In genomic region chr2:43178602-43179542, GRCh38 we compare ENCODE assay signal across 1 cellular context.
TF ChIP-seq lines count a peak whose summit lies in the region.

No MANE protein-coding gene starts in this region.

TF ChIP-seq in HepG2, 621 proteins besides CTCF, POLR2A, EP300 and RAD21 (continued from another document):
- TF ChIP-seq, protein P1, sequence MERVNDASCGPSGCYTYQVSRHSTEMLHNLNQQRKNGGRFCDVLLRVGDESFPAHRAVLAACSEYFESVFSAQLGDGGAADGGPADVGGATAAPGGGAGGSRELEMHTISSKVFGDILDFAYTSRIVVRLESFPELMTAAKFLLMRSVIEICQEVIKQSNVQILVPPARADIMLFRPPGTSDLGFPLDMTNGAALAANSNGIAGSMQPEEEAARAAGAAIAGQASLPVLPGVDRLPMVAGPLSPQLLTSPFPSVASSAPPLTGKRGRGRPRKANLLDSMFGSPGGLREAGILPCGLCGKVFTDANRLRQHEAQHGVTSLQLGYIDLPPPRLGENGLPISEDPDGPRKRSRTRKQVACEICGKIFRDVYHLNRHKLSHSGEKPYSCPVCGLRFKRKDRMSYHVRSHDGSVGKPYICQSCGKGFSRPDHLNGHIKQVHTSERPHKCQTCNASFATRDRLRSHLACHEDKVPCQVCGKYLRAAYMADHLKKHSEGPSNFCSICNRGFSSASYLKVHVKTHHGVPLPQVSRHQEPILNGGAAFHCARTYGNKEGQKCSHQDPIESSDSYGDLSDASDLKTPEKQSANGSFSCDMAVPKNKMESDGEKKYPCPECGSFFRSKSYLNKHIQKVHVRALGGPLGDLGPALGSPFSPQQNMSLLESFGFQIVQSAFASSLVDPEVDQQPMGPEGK (CRISPR knock-in tag; IDR thresholded peaks at IDR 0.05), result peak; percentile 98
- TF ChIP-seq, protein P2, sequence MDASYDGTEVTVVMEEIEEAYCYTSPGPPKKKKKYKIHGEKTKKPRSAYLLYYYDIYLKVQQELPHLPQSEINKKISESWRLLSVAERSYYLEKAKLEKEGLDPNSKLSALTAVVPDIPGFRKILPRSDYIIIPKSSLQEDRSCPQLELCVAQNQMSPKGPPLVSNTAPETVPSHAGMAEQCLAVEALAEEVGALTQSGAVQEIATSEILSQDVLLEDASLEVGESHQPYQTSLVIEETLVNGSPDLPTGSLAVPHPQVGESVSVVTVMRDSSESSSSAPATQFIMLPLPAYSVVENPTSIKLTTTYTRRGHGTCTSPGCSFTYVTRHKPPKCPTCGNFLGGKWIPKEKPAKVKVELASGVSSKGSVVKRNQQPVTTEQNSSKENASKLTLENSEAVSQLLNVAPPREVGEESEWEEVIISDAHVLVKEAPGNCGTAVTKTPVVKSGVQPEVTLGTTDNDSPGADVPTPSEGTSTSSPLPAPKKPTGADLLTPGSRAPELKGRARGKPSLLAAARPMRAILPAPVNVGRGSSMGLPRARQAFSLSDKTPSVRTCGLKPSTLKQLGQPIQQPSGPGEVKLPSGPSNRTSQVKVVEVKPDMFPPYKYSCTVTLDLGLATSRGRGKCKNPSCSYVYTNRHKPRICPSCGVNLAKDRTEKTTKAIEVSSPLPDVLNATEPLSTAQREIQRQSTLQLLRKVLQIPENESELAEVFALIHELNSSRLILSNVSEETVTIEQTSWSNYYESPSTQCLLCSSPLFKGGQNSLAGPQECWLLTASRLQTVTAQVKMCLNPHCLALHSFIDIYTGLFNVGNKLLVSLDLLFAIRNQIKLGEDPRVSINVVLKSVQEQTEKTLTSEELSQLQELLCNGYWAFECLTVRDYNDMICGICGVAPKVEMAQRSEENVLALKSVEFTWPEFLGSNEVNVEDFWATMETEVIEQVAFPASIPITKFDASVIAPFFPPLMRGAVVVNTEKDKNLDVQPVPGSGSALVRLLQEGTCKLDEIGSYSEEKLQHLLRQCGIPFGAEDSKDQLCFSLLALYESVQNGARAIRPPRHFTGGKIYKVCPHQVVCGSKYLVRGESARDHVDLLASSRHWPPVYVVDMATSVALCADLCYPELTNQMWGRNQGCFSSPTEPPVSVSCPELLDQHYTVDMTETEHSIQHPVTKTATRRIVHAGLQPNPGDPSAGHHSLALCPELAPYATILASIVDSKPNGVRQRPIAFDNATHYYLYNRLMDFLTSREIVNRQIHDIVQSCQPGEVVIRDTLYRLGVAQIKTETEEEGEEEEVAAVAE (CRISPR knock-in tag; IDR thresholded peaks at IDR 0.05; ENCODE audit: borderline replicate concordance), result no peak
- TF ChIP-seq TAF15 (IDR thresholded peaks at IDR 0.05; ENCODE audit: low read depth, low read length, poor library complexity, severe bottlenecking), result no peak
- peak; percentile 58 for TF ChIP-seq SKI (IDR thresholded peaks at IDR 0.05; ENCODE audit: partially characterized antibody)
- TF ChIP-seq NFRKB (IDR thresholded peaks at IDR 0.05), result no peak
- TF ChIP-seq PAWR (CRISPR knock-in tag; IDR thresholded peaks at IDR 0.05; ENCODE audit: borderline replicate concordance), result no peak; the same call in 1 of the 2 replicates
- TF ChIP-seq NFIC (IDR thresholded peaks at IDR 0.05; ENCODE audit: low read length), result peak; percentile 53; the same call in 1 of the 2 replicates
- TF ChIP-seq NCOA5 (CRISPR knock-in tag; IDR thresholded peaks at IDR 0.05), result no peak
- TF ChIP-seq ZNF850 (CRISPR knock-in tag; conservative IDR thresholded peaks at IDR 0.05), result no peak
- peak; percentile 16 for TF ChIP-seq AGO2 (optimal IDR thresholded peaks at IDR 0.05; ENCODE audit: low read depth, low read length)
- TF ChIP-seq, protein P3, sequence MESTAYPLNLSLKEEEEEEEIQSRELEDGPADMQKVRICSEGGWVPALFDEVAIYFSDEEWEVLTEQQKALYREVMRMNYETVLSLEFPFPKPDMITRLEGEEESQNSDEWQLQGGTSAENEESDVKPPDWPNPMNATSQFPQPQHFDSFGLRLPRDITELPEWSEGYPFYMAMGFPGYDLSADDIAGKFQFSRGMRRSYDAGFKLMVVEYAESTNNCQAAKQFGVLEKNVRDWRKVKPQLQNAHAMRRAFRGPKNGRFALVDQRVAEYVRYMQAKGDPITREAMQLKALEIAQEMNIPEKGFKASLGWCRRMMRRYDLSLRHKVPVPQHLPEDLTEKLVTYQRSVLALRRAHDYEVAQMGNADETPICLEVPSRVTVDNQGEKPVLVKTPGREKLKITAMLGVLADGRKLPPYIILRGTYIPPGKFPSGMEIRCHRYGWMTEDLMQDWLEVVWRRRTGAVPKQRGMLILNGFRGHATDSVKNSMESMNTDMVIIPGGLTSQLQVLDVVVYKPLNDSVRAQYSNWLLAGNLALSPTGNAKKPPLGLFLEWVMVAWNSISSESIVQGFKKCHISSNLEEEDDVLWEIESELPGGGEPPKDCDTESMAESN (CRISPR knock-in tag; conservative IDR thresholded peaks at IDR 0.05), result peak; percentile 71; the same call in 1 of the 2 replicates
- TF ChIP-seq ARNTL (CRISPR knock-in tag; IDR thresholded peaks at IDR 0.05), result peak; percentile 19
- TF ChIP-seq ZNF878 (CRISPR knock-in tag; IDR thresholded peaks at IDR 0.05), result no peak
- TF ChIP-seq KLF16 (CRISPR knock-in tag; IDR thresholded peaks at IDR 0.05), result peak in 1 of 2 experiments; percentile 89; a peak in 2 of 4 replicates
- TF ChIP-seq ZNF337 (CRISPR knock-in tag; IDR thresholded peaks at IDR 0.05; ENCODE audit: borderline replicate concordance, low read depth), result no peak
- no peak for TF ChIP-seq PHF5A (CRISPR knock-in tag; IDR thresholded peaks at IDR 0.05; ENCODE audit: low read depth, unreplicated experiment)
- peak; percentile 72; the same call in 1 of the 2 replicates for TF ChIP-seq MYC (CRISPR knock-in tag; IDR thresholded peaks at IDR 0.05; ENCODE audit: borderline replicate concordance)
- TF ChIP-seq ZBTB3 (CRISPR knock-in tag; IDR thresholded peaks at IDR 0.05; ENCODE audit: borderline replicate concordance, low read depth), result 0 out of 2 replicates have a peak, but pooled peaks have one; percentile 65
- no peak for TF ChIP-seq ZKSCAN5 (CRISPR knock-in tag; IDR thresholded peaks at IDR 0.05)
- no peak; the same call in 1 of the 2 replicates for TF ChIP-seq HES4 (CRISPR knock-in tag; IDR thresholded peaks at IDR 0.05; ENCODE audit: borderline replicate concordance)
- TF ChIP-seq ZNF274 (CRISPR knock-in tag; IDR thresholded peaks at IDR 0.05), result 0 out of 2 replicates have a peak, but pooled peaks have one; percentile 9
- TF ChIP-seq ZBTB42 (CRISPR knock-in tag; IDR thresholded peaks at IDR 0.05), result no peak
- TF ChIP-seq MLX (CRISPR knock-in tag; IDR thresholded peaks at IDR 0.05), result peak; percentile 32; the same call in 1 of the 2 replicates
- peak; percentile 79; the same call in 1 of the 2 replicates for TF ChIP-seq ZFP91 (CRISPR knock-in tag; IDR thresholded peaks at IDR 0.05; ENCODE audit: borderline replicate concordance)
- 0 out of 2 replicates have a peak, but pooled peaks have one; percentile 50 for TF ChIP-seq TOE1 (CRISPR knock-in tag; IDR thresholded peaks at IDR 0.05)
- peak; percentile 83 for TF ChIP-seq MED8 (CRISPR knock-in tag; IDR thresholded peaks at IDR 0.05; ENCODE audit: insufficient replicate concordance)
- 0 out of 2 replicates have a peak, but pooled peaks have one; percentile 84 for TF ChIP-seq ZSCAN30 (CRISPR knock-in tag; IDR thresholded peaks at IDR 0.05)
- no peak for TF ChIP-seq GLI4 (CRISPR knock-in tag; IDR thresholded peaks at IDR 0.05; ENCODE audit: borderline replicate concordance)
